9 cellular contexts compared by ENCODE assay signal in the genomic region with DNA sequence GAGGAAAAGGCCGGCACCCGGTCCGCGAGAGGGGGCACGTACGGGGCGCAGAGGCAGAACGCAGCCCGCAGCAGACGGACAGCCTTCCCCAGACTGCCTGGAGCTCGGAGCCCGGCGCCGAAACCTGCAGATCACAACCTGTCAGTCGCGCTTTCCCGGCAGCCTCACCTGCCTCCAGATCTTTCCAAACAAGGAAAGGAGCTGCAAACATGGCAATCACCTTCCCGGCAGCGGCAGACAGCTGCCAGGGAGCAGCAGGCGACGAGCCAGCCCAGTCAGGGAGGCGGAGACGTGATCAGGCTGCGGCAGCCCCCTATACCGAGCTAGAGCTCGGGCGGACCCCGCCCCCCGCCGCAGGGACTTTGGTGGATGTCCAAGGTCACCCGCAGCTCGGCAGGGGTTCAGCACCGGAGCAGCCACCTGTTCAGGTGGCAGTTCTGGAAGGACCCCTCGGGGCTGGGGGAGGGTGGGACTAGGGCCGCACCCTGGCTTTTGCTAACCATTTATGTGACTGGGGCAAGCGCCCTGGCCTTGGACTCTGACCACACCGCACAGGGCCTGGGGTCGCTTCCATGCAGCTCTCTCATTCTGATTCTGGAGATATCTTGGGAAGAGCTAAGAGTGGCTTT.
DNase-seq lines count a peak whose midpoint lies in the region; ATAC-seq, FAIRE-seq and TF ChIP-seq lines count a peak whose summit lies in the region.
"Had no signal": no experiment of that assay in that cellular context is flagged by ENCODE, and none has a peak within 500 bp of the region (broad histone marks: within the 10 kb centered on the region; RNA-seq: fewer than 3 reads in every experiment).

No MANE protein-coding gene starts in this region.

- TF ChIP-seq EP300 in K562 (IDR thresholded peaks at IDR 0.05; ENCODE audit: low read length), result no peak

- FAIRE-seq in K562 (lab: Jason Lieb, UNC), result no peak
- FAIRE-seq: A204.1 had no signal

- no peak for TF ChIP-seq POLR2A in K562 (conservative IDR thresholded peaks at IDR 0.05)
- no peak for TF ChIP-seq POLR2A in testis (IDR thresholded peaks at IDR 0.05)

- peaks cover 0 to 18% of the 10 kb centered on the region in 2 experiments; a peak in 2 of 5 replicates for H3K27me3 ChIP-seq in K562 (ENCODE audit: control insufficient read depth in 2 of 2, insufficient read depth in 2 of 2, low read length in 2 of 2)
- no peaks in the 10 kb centered on the region for H3K27me3 ChIP-seq in testis

- POLR2A ChIA-PET in K562 (lab: Yijun Ruan, JAX), result interaction anchor here (1.1 to 2.2 kb wide), 2 partner anchors 9 to 10 kb away, joined by 6 to 10 read pairs; no protein-coding TSS in a partner anchor

- H2AFZ ChIP-seq in K562 (ENCODE audit: low read depth, low read length), result peak overlapping the region; percentile 88

- intact Hi-C loops in K562 (cut with micrococcal nuclease) (no loop called here), testis (cut with DNase I; ENCODE audit: low total_unique reads) (no loop called here)

- H3K9me3 ChIP-seq in K562 (replicated peaks; ENCODE audit: control insufficient read depth, insufficient read depth, low read depth, low read length), result no peaks in the 10 kb centered on the region; the same call in 1 of the 2 replicates
- no peaks in the 10 kb centered on the region for H3K9me3 ChIP-seq in testis

- no peak for TF ChIP-seq CTCF in K562 (IDR thresholded peaks at IDR 0.05 in 2 of 3, conservative IDR thresholded peaks at IDR 0.05 in 1 of 3; ENCODE audit: insufficient read depth in 2 of 3, low read depth in 1 of 3, low read length in 3 of 3)
- no peak for TF ChIP-seq CTCF in testis (IDR thresholded peaks at IDR 0.05)

- no peak for ATAC-seq in K562

- TF ChIP-seq RAD21 in K562 (CRISPR knock-in tag; conservative IDR thresholded peaks at IDR 0.05 in 1 of 2, IDR thresholded peaks at IDR 0.05 in 1 of 2), result no peak

- H3K27ac ChIP-seq in K562 (ENCODE audit: extremely low read depth, low read depth, low read length) (no peak overlapping the region; the same call in 2 of the 3 replicates), testis (no peak overlapping the region)

- H3K36me3 ChIP-seq in K562 (ENCODE audit: control insufficient read depth, insufficient read depth, low read length) (no peaks in the 10 kb centered on the region), testis (ENCODE audit: low read depth, missing control alignments) (no peaks in the 10 kb centered on the region)

- 38% methylated on average over 28 of the region's 38 CpGs for WGBS in K562 (ENCODE audit: insufficient coverage, low coverage, missing lambda C conversion rate)
- WGBS in testis, 2 donors, result 6 to 59% methylated on average over 4 to 38 of the region's 38 CpGs

- BruUV-seq in K562 (replicated peaks; lab: Mats Ljungman, UMichigan), result no TSS peak

- H3K4me1 ChIP-seq in K562 (replicated peaks in 1 of 2; ENCODE audit: control insufficient read depth in 2 of 2, insufficient read depth in 2 of 2, low read length in 2 of 2) (peaks cover 5 to 19% of the 10 kb centered on the region in 2 experiments), testis (peaks cover 13% of the 10 kb centered on the region)

- DNase-seq in NCI-H1417 (lab: John Stamatoyannopoulos, UW), result peak; percentile 6 to 85 (median 76)
- DNase-seq in NCI-H1417 treated with DMSO at 0.1 percent for 48 hours (lab: John Stamatoyannopoulos, UW), result no peak
- DNase-seq in K562 (ENCODE audit: extremely low read depth in 1 of 4, low spot score in 3 of 4), result no peak
- peak; percentile 61 for DNase-seq in kidney tubule cell (ENCODE audit: low spot score)
- peak; percentile 19 for DNase-seq in testis
- DNase-seq in NCI-H1048 (lab: John Stamatoyannopoulos, UW), result no peak
- DNase-seq in activated effector memory CD4-positive, alpha-beta T cell treated with anti-CD3 and anti-CD28 coated beads, Interleukin-2, amount 50 U/mL, for 16 hours, result no peak
- no peak for DNase-seq in HCEC 1CT

- H3K4me2 ChIP-seq in K562 (ENCODE audit: insufficient read depth, low read length), result peak overlapping the region; percentile 12; the same call in 1 of the 2 replicates

- CTCF ChIA-PET in K562 (lab: Yijun Ruan, JAX; ENCODE audit: low intra/inter-chr PET ratio), result no interaction called here

- H3K4me3 ChIP-seq in K562, result peak overlapping the region; percentile 30; the same call in 1 of the 2 replicates
- peak overlapping the region; percentile 38 to 60 for H3K4me3 ChIP-seq in testis

- peak overlapping the region in 1 of 2 experiments; percentile 87; a peak in 2 of 4 replicates for H3K9ac ChIP-seq in K562 (ENCODE audit: insufficient read depth in 1 of 2, low read depth in 2 of 2, low read length in 2 of 2)

- H3K79me2 ChIP-seq in K562 (ENCODE audit: control insufficient read depth, insufficient read depth, low read length), result no peaks in the 10 kb centered on the region

- no peaks in the 10 kb centered on the region for H3K9me1 ChIP-seq in K562 (ENCODE audit: control insufficient read depth, insufficient read depth, low read length)

- in situ Hi-C loops in K562 (cut with MboI), result no loop called here

- no peaks in the 10 kb centered on the region for H4K20me1 ChIP-seq in K562 (replicated peaks; ENCODE audit: control insufficient read depth, insufficient read depth, low read length)

TF ChIP-seq in K562, 482 proteins besides CTCF, POLR2A, EP300 and RAD21:
- TF ChIP-seq FIP1L1 (IDR thresholded peaks at IDR 0.05; ENCODE audit: low read depth, low read length, poor library complexity, severe bottlenecking) (peak; percentile 12), KAT7 (CRISPR knock-in tag; IDR thresholded peaks at IDR 0.05; ENCODE audit: borderline replicate concordance) (0 out of 2 replicates have a peak, but pooled peaks have one; percentile 10), ZNF408 (CRISPR knock-in tag; IDR thresholded peaks at IDR 0.05; ENCODE audit: low read depth) (no peak), ZBTB1 (CRISPR knock-in tag; IDR thresholded peaks at IDR 0.05; ENCODE audit: borderline replicate concordance, low read depth) (0 out of 2 replicates have a peak, but pooled peaks have one; percentile 1), STAT5A (IDR thresholded peaks at IDR 0.05; ENCODE audit: borderline replicate concordance, low read length) (no peak)

Comparison
In these comparisons a context has a peak if more than half of its experiments do, and no peak if none do; other contexts are left out.
1. DNase-seq: peak in NCI-H1417 (3 of 3), kidney tubule cell (single experiment) and testis (single experiment); none in NCI-H1417 treated with DMSO at 0.1 percent for 48 hours (single experiment), K562 (0 of 4), NCI-H1048 (single experiment), activated effector memory CD4-positive, alpha-beta T cell treated with anti-CD3 and anti-CD28 coated beads, Interleukin-2, amount 50 U/mL, for 16 hours (single experiment) and HCEC 1CT (single experiment).